ENCODE assay signal across 18 cellular contexts in genomic region chr5:136030252-136030651, GRCh38. TPM values are rescaled to one million over a fixed set of nuclear protein-coding genes. Genes with fewer than 3 reads are reported as not detected.
DNase-seq lines count a peak whose midpoint lies in the region; ATAC-seq, FAIRE-seq and TF ChIP-seq lines count a peak whose summit lies in the region.
"Had no signal": no experiment of that assay in that cellular context is flagged by ENCODE, and none has a peak within 500 bp of the region (broad histone marks: within the 10 kb centered on the region; RNA-seq: fewer than 3 reads in every experiment).

No MANE protein-coding gene starts in this region.

- no peak overlapping the region for H2AFZ ChIP-seq in astrocyte (ENCODE audit: low read depth, low read length)

- peaks cover 63% of the 10 kb centered on the region for H3K4me1 ChIP-seq in astrocyte (ENCODE audit: insufficient read depth, low read length)

- H3K9me3 Mint-ChIP-seq in CD14-positive monocyte (peaks cover 0 to 3% (median 0%) of the 10 kb centered on the region in 7 donors), astrocyte (ENCODE audit: unreplicated experiment) (peaks cover 2% of the 10 kb centered on the region)
- no peaks in the 10 kb centered on the region for H3K9me3 Mint-ChIP-seq in activated T-helper 1 cell treated with anti-CD3 and anti-CD28 coated beads, Interleukin-12 subunit alpha, Interleukin-12 subunit beta, Interleukin-2, Interleukin-4 antibody, amounts not matched to agents 30 ng/mL and 10 ng/mL and 1 ng/mL, durations not matched to agents 14 hours and 24 hours and 36 hours
- H3K9me3 Mint-ChIP-seq: CD4-positive, CD25-positive, alpha-beta regulatory T cell had no signal

- H3K27ac Mint-ChIP-seq in CD14-positive monocyte (peak overlapping the region in 5 of 7 donors; percentile 15 to 81 (median 75)), astrocyte (ENCODE audit: unreplicated experiment) (peak overlapping the region; percentile 69)
- no peak overlapping the region for H3K27ac Mint-ChIP-seq in activated T-helper 1 cell treated with anti-CD3 and anti-CD28 coated beads, Interleukin-12 subunit alpha, Interleukin-12 subunit beta, Interleukin-2, Interleukin-4 antibody, amounts not matched to agents 30 ng/mL and 10 ng/mL and 1 ng/mL, durations not matched to agents 14 hours and 24 hours and 36 hours
- H3K27ac Mint-ChIP-seq: CD4-positive, CD25-positive, alpha-beta regulatory T cell had no signal

- H3K79me2 ChIP-seq in astrocyte (ENCODE audit: insufficient read depth, low read length) = peaks cover 80% of the 10 kb centered on the region

- no peaks in the 10 kb centered on the region for H3K27me3 ChIP-seq in astrocyte (ENCODE audit: insufficient read depth, low read length)
- H3K27me3 ChIP-seq: gastroesophageal sphincter had no signal

- H3K4me1 Mint-ChIP-seq in CD14-positive monocyte (peaks cover 82% of the 10 kb centered on the region), astrocyte (ENCODE audit: low read depth, unreplicated experiment) (peaks cover 58% of the 10 kb centered on the region)
- H3K4me1 Mint-ChIP-seq in activated T-helper 1 cell treated with anti-CD3 and anti-CD28 coated beads, Interleukin-12 subunit alpha, Interleukin-12 subunit beta, Interleukin-2, Interleukin-4 antibody, amounts not matched to agents 30 ng/mL and 10 ng/mL and 1 ng/mL, durations not matched to agents 14 hours and 24 hours and 36 hours (ENCODE audit: low read depth) = no peaks in the 10 kb centered on the region

- no peak for FAIRE-seq in astrocyte (lab: Jason Lieb, UNC)
- FAIRE-seq: H54, TTC549 had no signal

- H3K4me3 Mint-ChIP-seq in CD14-positive monocyte (peak overlapping the region; percentile 90 to 97), astrocyte (ENCODE audit: unreplicated experiment) (peak overlapping the region; percentile 92)
- H3K4me3 Mint-ChIP-seq in activated T-helper 1 cell treated with anti-CD3 and anti-CD28 coated beads, Interleukin-12 subunit alpha, Interleukin-12 subunit beta, Interleukin-2, Interleukin-4 antibody, amounts not matched to agents 30 ng/mL and 10 ng/mL and 1 ng/mL, durations not matched to agents 14 hours and 24 hours and 36 hours = no peak overlapping the region
- H3K4me3 Mint-ChIP-seq: CD4-positive, CD25-positive, alpha-beta regulatory T cell had no signal

- peak overlapping the region; percentile 97 for H3K9ac ChIP-seq in astrocyte (ENCODE audit: low read length)

- peaks cover 55% of the 10 kb centered on the region for H4K20me1 ChIP-seq in astrocyte (ENCODE audit: insufficient read depth, low read length)

- ATAC-seq in HG02763 (IDR thresholded peaks at IDR 0.05; ENCODE audit: unreplicated experiment) = no peak
- ATAC-seq: gastroesophageal sphincter had no signal

- no peak for TF ChIP-seq CTCF in CD14-positive monocyte (IDR thresholded peaks at IDR 0.05)
- TF ChIP-seq CTCF in astrocyte (IDR thresholded peaks at IDR 0.05; ENCODE audit: insufficient read depth, low read depth, low read length) = no peak
- TF ChIP-seq CTCF in fibroblast of the aortic adventitia (IDR thresholded peaks at IDR 0.05; ENCODE audit: insufficient read depth, low read length) = no peak
- TF ChIP-seq CTCF in retinal pigment epithelial cell (conservative IDR thresholded peaks at IDR 0.05; ENCODE audit: low read depth, low read length) = no peak

- H3K4me2 ChIP-seq in astrocyte (ENCODE audit: low read length) = peak overlapping the region; percentile 96

- peaks cover 52 to 55% of the 10 kb centered on the region in 2 donors for H3K36me3 Mint-ChIP-seq in CD14-positive monocyte
- H3K36me3 Mint-ChIP-seq in astrocyte (ENCODE audit: low read depth, unreplicated experiment) = peaks cover 34% of the 10 kb centered on the region
- no peaks in the 10 kb centered on the region for H3K36me3 Mint-ChIP-seq in activated T-helper 1 cell treated with anti-CD3 and anti-CD28 coated beads, Interleukin-12 subunit alpha, Interleukin-12 subunit beta, Interleukin-2, Interleukin-4 antibody, amounts not matched to agents 30 ng/mL and 10 ng/mL and 1 ng/mL, durations not matched to agents 14 hours and 24 hours and 36 hours (ENCODE audit: low read depth)
- H3K36me3 Mint-ChIP-seq: CD4-positive, CD25-positive, alpha-beta regulatory T cell had no signal

- H3K27me3 Mint-ChIP-seq in CD14-positive monocyte (ENCODE audit: low read depth in 3 of 3) (peaks cover 5 to 13% (median 10%) of the 10 kb centered on the region in 3 donors), astrocyte (ENCODE audit: low read depth, unreplicated experiment) (peaks cover 21% of the 10 kb centered on the region)
- H3K27me3 Mint-ChIP-seq in activated T-helper 1 cell treated with anti-CD3 and anti-CD28 coated beads, Interleukin-12 subunit alpha, Interleukin-12 subunit beta, Interleukin-2, Interleukin-4 antibody, amounts not matched to agents 30 ng/mL and 10 ng/mL and 1 ng/mL, durations not matched to agents 14 hours and 24 hours and 36 hours (ENCODE audit: insufficient read depth) = peaks cover 18% of the 10 kb centered on the region

- peak overlapping the region; percentile 84 for H3K4me3 ChIP-seq in astrocyte (ENCODE audit: insufficient read depth, low read depth, low read length)
- H3K4me3 ChIP-seq in fibroblast of the aortic adventitia (ENCODE audit: low read depth, low read length) = peak overlapping the region; percentile 74
- H3K4me3 ChIP-seq in retinal pigment epithelial cell (ENCODE audit: low read length) = peak overlapping the region; percentile 59

- DNase-seq in CD14-positive monocyte (ENCODE audit: low spot score) = no peak
- no peak for DNase-seq in astrocyte (ENCODE audit: low read depth)
- no peak for DNase-seq in fibroblast of the aortic adventitia (ENCODE audit: low read depth)
- no peak for DNase-seq in retinal pigment epithelial cell (ENCODE audit: low read depth)
- no peak for DNase-seq in activated T-helper 1 cell treated with anti-CD3 and anti-CD28 coated beads, Interleukin-12 subunit alpha, Interleukin-12 subunit beta, Interleukin-2, Interleukin-4 antibody, amounts not matched to agents 30 ng/mL and 10 ng/mL and 1 ng/mL, durations not matched to agents 14 hours and 24 hours and 36 hours (ENCODE audit: low spot score)
- no peak for DNase-seq in DMS153 treated with DMSO at 0.1 percent for 48 hours (lab: John Stamatoyannopoulos, UW; ENCODE audit: unreplicated experiment)
- DNase-seq in stimulated activated CD4-positive, alpha-beta T cell treated with anti-CD3 and anti-CD28 coated beads, Interleukin-4, amount 100 ng/mL, for 1 hour = no peak
- DNase-seq: activated naive CD4-positive, alpha-beta T cell treated with anti-CD3 and anti-CD28 coated beads, Interleukin-2, amount 50 U/mL, for 16 hours; CD4-positive, CD25-positive, alpha-beta regulatory T cell; cortex of kidney; NCI-H510A treated with DMSO at 0.1 percent for 48 hours; RPMI8226; stimulated activated CD4-positive, alpha-beta T cell treated with anti-CD3 and anti-CD28 coated beads, Interleukin-1b, Interleukin-23, amount 100 ng/mL, for 48 hours had no signal

- peak overlapping the region; percentile 89 for H3K27ac ChIP-seq in astrocyte (ENCODE audit: low read depth, low read length)

- no peaks in the 10 kb centered on the region for H3K9me3 ChIP-seq in astrocyte (ENCODE audit: insufficient read depth, low read depth, low read length)
- H3K9me3 ChIP-seq: gastroesophageal sphincter had no signal

- intact Hi-C loops in CD14-positive monocyte (cut with micrococcal nuclease) = loop anchor here in 1 of 2 donors (5.0 kb wide), 2 partner anchors 33 to 53 kb away; no protein-coding TSS in a partner anchor
- intact Hi-C loops in activated T-helper 1 cell treated with anti-CD3 and anti-CD28 coated beads, Interleukin-12 subunit alpha, Interleukin-12 subunit beta, Interleukin-2, Interleukin-4 antibody, amounts not matched to agents 30 ng/mL and 10 ng/mL and 1 ng/mL, durations not matched to agents 14 hours and 24 hours and 36 hours (cut with micrococcal nuclease) = no loop called here

- peaks cover 37% of the 10 kb centered on the region for H3K36me3 ChIP-seq in astrocyte (ENCODE audit: insufficient read depth, low read length)

RNA-seq across cellular contexts. Expression of gene TGFBI, which starts 1.5 kb away (rescaled TPM):
- 100 to 1,000 TPM; 480 to 653 TPM for polyA plus RNA-seq in CD14-positive monocyte
- 1,145 and 1,862 TPM in 2 replicates for total RNA-seq in astrocyte
- 169 and 227 TPM in 2 replicates for total RNA-seq in fibroblast of the aortic adventitia (ENCODE audit: low replicate concordance)
- total RNA-seq in activated T-helper 1 cell treated with anti-CD3 and anti-CD28 coated beads, Interleukin-12 subunit alpha, Interleukin-12 subunit beta, Interleukin-2, Interleukin-4 antibody, amounts not matched to agents 30 ng/mL and 10 ng/mL and 1 ng/mL, durations not matched to agents 14 hours and 24 hours and 36 hours = not detected in 2 replicates
- total RNA-seq: G401 had no signal

Comparison
In these comparisons a context has a peak if more than half of its experiments do, and no peak if none do; other contexts are left out.
1. RNA of gene TGFBI, which starts 1.5 kb away (total RNA-seq): 1,145 to 1,862 TPM in astrocyte and 169 to 227 TPM in fibroblast of the aortic adventitia; not detected in activated T-helper 1 cell treated with anti-CD3 and anti-CD28 coated beads, Interleukin-12 subunit alpha, Interleukin-12 subunit beta, Interleukin-2, Interleukin-4 antibody, amounts not matched to agents 30 ng/mL and 10 ng/mL and 1 ng/mL, durations not matched to agents 14 hours and 24 hours and 36 hours; every median in the first group is over 100 times any median in the second.
2. Peak in every context shown above with its lines, with median percentiles within 50 percentile points of each other: H3K4me3 ChIP-seq.